In the genomic region with DNA sequence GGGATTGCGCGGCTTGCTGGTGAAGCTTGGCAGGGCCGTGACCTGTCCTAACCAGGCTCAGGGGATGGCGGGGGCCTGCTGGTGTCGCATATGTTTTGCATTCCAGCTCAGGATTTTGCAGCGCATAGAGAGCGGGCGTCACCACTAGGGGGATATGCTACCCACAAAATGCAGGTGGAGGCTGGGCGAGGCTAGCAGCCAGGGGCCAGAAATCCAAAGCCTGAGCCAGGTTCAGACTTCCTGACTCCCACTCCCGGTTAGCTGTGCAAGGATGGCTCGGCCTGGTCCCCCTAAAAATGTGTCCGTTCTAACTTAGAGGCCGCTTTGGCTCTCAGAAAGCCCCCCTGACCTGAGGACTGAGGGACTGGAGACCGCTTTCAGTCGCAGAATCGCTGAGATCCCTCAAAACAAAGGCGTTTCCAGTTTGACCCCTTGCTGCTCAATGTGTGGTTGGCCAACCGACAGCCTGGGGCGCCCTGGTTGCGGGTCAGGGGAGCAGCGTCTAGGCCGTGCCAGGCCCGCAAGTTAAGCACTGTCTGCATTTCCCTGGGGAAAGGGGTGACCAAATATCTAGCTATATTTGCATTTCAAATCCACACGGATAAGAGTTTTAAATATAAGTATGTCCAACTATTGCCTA, we compare ENCODE assay signal across 9 cellular contexts.
DNase-seq lines count a peak whose midpoint lies in the region; ATAC-seq and TF ChIP-seq lines count a peak whose summit lies in the region.
"Had no signal": no experiment of that assay in that cellular context is flagged by ENCODE, and none has a peak within 500 bp of the region (broad histone marks: within the 10 kb centered on the region; RNA-seq: fewer than 3 reads in every experiment).

No MANE protein-coding gene starts in this region.

- DNase-seq in GF-D8 (lab: John Stamatoyannopoulos, UW), result peak; percentile 24
- peak; percentile 41 for DNase-seq in LHCN-M2 (ENCODE audit: low read depth)
- DNase-seq in NCI-H345 treated with DMSO at 0.1 percent for 48 hours (lab: John Stamatoyannopoulos, UW; ENCODE audit: unreplicated experiment), result no peak
- no peak for DNase-seq in brain microvascular endothelial cell
- DNase-seq in DMS 273 (lab: John Stamatoyannopoulos, UW; ENCODE audit: unreplicated experiment), result no peak
- DNase-seq: stimulated activated naive B cell treated with anti-CD40 and anti-IgM and Interleukin-4, amounts not matched to agents 10 μg/mL and 1 μg/mL and 100 μg/mL, for 72 hours had no signal

- in situ Hi-C loops in brain microvascular endothelial cell (cut with HindIII; ENCODE audit: low pct_ligation_motif_present, low sequenced_read_pairs), result no loop called here

- H3K9me3 Mint-ChIP-seq in activated naive CD8-positive, alpha-beta T cell (ENCODE audit: low read depth), result no peaks in the 10 kb centered on the region
- H3K9me3 Mint-ChIP-seq: stimulated activated naive B cell treated with anti-CD40 and anti-IgM and Interleukin-4, amounts not matched to agents 10 μg/mL and 1 μg/mL and 100 μg/mL, for 72 hours had no signal

- H3K27me3 Mint-ChIP-seq in activated naive CD8-positive, alpha-beta T cell, result no peaks in the 10 kb centered on the region
- H3K27me3 Mint-ChIP-seq: stimulated activated naive B cell treated with anti-CD40 and anti-IgM and Interleukin-4, amounts not matched to agents 10 μg/mL and 1 μg/mL and 100 μg/mL, for 72 hours had no signal

- H3K36me3 ChIP-seq in mesodermal cell (ENCODE audit: control insufficient read depth, insufficient read depth, low read length) (no peaks in the 10 kb centered on the region), brain microvascular endothelial cell (replicated peaks) (no peaks in the 10 kb centered on the region)

- no peaks in the 10 kb centered on the region for H3K27me3 ChIP-seq in brain microvascular endothelial cell (replicated peaks)

- ATAC-seq in GM19328 (IDR thresholded peaks at IDR 0.05; ENCODE audit: unreplicated experiment), result no peak

- WGBS in mesodermal cell (ENCODE audit: insufficient coverage in 2 of 2), 2 experiments, result 2 to 4% methylated on average over 5 to 9 of the region's 24 CpGs

- H3K4me1 ChIP-seq in mesodermal cell (ENCODE audit: control insufficient read depth, insufficient read depth, low read length, poor library complexity, severe bottlenecking), result no peaks in the 10 kb centered on the region

- TF ChIP-seq CTCF in brain microvascular endothelial cell (IDR thresholded peaks at IDR 0.05; ENCODE audit: low read depth, low read length, missing control alignments), result no peak

- H3K27ac ChIP-seq in mesodermal cell (ENCODE audit: low read depth, low read length, severe bottlenecking) (peak overlapping the region; percentile 53), brain microvascular endothelial cell (no peak overlapping the region)

- H3K4me3 ChIP-seq in mesodermal cell (ENCODE audit: extremely low read depth, insufficient read depth, low read length, poor library complexity, severe bottlenecking), result peak overlapping the region; percentile 57
- H3K4me3 ChIP-seq in brain microvascular endothelial cell (ENCODE audit: low read depth, low read length), result no peak overlapping the region

- H3K4me3 Mint-ChIP-seq in activated naive CD8-positive, alpha-beta T cell, result peak overlapping the region; percentile 92

- no peaks in the 10 kb centered on the region for H3K36me3 Mint-ChIP-seq in activated naive CD8-positive, alpha-beta T cell
- H3K36me3 Mint-ChIP-seq: stimulated activated naive B cell treated with anti-CD40 and anti-IgM and Interleukin-4, amounts not matched to agents 10 μg/mL and 1 μg/mL and 100 μg/mL, for 72 hours had no signal

- peak overlapping the region; percentile 95 for H3K27ac Mint-ChIP-seq in activated naive CD8-positive, alpha-beta T cell
- H3K27ac Mint-ChIP-seq: stimulated activated naive B cell treated with anti-CD40 and anti-IgM and Interleukin-4, amounts not matched to agents 10 μg/mL and 1 μg/mL and 100 μg/mL, for 72 hours had no signal

- H3K4me1 Mint-ChIP-seq in activated naive CD8-positive, alpha-beta T cell (ENCODE audit: low read depth), result peaks cover 28% of the 10 kb centered on the region

- H3K9me3 ChIP-seq in mesodermal cell (ENCODE audit: control insufficient read depth, low read length), result no peaks in the 10 kb centered on the region

Comparison
In these comparisons a context has a peak if more than half of its experiments do, and no peak if none do; other contexts are left out.
1. DNase-seq: peak in GF-D8 (single experiment) and LHCN-M2 (single experiment); none in NCI-H345 treated with DMSO at 0.1 percent for 48 hours (single experiment), brain microvascular endothelial cell (single experiment) and DMS 273 (single experiment).